In the genomic region with DNA sequence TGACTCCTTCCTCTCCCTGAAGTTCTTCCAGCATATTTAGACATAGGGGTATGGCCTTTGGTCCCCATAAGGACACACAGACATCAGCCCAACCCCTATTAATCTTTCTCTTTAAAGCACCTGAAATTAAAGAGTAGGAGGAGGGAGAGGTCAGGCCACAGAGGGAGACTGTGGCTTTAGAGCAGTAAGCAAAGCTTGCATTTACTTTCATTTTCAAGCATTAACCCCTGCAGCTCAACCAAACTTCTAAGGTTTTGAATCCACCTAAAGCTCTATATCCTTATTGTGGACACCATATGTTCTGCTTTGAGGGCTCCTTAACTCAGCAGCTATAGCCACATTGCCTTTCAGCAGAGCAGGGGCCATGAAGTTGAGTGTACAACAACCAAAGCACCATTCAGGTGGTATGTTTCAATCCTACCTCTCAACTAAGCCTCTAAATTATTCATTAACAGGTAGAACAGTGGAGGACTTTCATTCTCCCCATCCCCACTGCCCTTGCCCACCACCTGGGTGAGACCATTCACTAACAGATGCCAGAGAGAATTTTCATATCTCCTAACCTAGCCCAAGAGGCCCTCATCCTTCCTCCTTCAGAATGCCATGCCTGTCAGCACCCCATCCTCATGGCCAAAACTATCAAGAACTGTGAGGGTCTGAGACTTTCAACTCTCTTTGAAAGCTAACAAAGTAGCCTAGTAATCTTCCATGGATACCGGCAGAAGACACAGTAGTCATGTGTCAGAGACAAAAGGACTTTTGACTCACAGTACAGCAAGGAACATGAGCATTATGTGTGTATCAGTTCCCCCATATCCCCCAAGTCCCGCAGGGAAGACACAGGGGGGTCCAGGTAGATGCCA, we compare ENCODE assay signal across 8 cellular contexts. TPM values are rescaled to one million over a fixed set of nuclear protein-coding genes. Genes with fewer than 3 reads are reported as not detected.
DNase-seq lines count a peak whose midpoint lies in the region; ATAC-seq and TF ChIP-seq lines count a peak whose summit lies in the region.
"Had no signal": no experiment of that assay in that cellular context is flagged by ENCODE, and none has a peak within 500 bp of the region (broad histone marks: within the 10 kb centered on the region; RNA-seq: fewer than 3 reads in every experiment).

No MANE protein-coding gene starts in this region.

- no peaks in the 10 kb centered on the region for H3K9me3 ChIP-seq in right cardiac atrium (ENCODE audit: control insufficient read depth, low read length)

- TF ChIP-seq CTCF in nephron (IDR thresholded peaks at IDR 0.05; ENCODE audit: unreplicated experiment in 3 of 3): no peak

- no peak for DNase-seq in T-helper 2 cell treated with Interferon-gamma antibody and Interleukin-4, amounts not matched to agents 5 μg/mL and 100 μg/mL, for 36 hours (ENCODE audit: low spot score)
- DNase-seq in NCI-H1930 (lab: John Stamatoyannopoulos, UW) (no peak), NCI-H128 (lab: John Stamatoyannopoulos, UW; ENCODE audit: unreplicated experiment) (no peak), right cardiac atrium (no peak)

- H3K4me3 Mint-ChIP-seq in T-helper 2 cell treated with Interferon-gamma antibody and Interleukin-4, amounts not matched to agents 5 μg/mL and 100 μg/mL, for 36 hours: peak overlapping the region; percentile 66
- H3K4me3 Mint-ChIP-seq in nephron: no peak overlapping the region

- H3K9me3 Mint-ChIP-seq in T-helper 2 cell treated with Interferon-gamma antibody and Interleukin-4, amounts not matched to agents 5 μg/mL and 100 μg/mL, for 36 hours: no peaks in the 10 kb centered on the region
- H3K9me3 Mint-ChIP-seq in nephron: no peaks in the 10 kb centered on the region

- H3K27me3 ChIP-seq in right cardiac atrium (ENCODE audit: control insufficient read depth, insufficient read depth): no peaks in the 10 kb centered on the region

- no peak overlapping the region for H3K4me3 ChIP-seq in right cardiac atrium (ENCODE audit: low read length)

- H3K27ac Mint-ChIP-seq in T-helper 2 cell treated with Interferon-gamma antibody and Interleukin-4, amounts not matched to agents 5 μg/mL and 100 μg/mL, for 36 hours: peak overlapping the region; percentile 83
- H3K27ac Mint-ChIP-seq in nephron: peak overlapping the region; percentile 2 to 56 (median 12)

- peaks cover 15% of the 10 kb centered on the region for H3K36me3 Mint-ChIP-seq in T-helper 2 cell treated with Interferon-gamma antibody and Interleukin-4, amounts not matched to agents 5 μg/mL and 100 μg/mL, for 36 hours (ENCODE audit: low read depth)
- peaks cover under 1% of the 10 kb centered on the region for H3K36me3 Mint-ChIP-seq in nephron (ENCODE audit: low read depth)

- 87% methylated on average over 2 of the region's 2 CpGs for WGBS in right cardiac atrium

- no peaks in the 10 kb centered on the region for H3K4me1 ChIP-seq in right cardiac atrium (ENCODE audit: control insufficient read depth, insufficient read depth, low read length)

- no peak overlapping the region for H3K27ac ChIP-seq in right cardiac atrium (ENCODE audit: low read length)
- H3K27ac ChIP-seq: VCaP had no signal

- intact Hi-C loops in right cardiac atrium (cut with DNase I): no loop called here

- H3K27me3 Mint-ChIP-seq in T-helper 2 cell treated with Interferon-gamma antibody and Interleukin-4, amounts not matched to agents 5 μg/mL and 100 μg/mL, for 36 hours (ENCODE audit: low read depth): no peaks in the 10 kb centered on the region
- no peaks in the 10 kb centered on the region for H3K27me3 Mint-ChIP-seq in nephron (ENCODE audit: low read depth)

- ATAC-seq in GM18909 (IDR thresholded peaks at IDR 0.05; ENCODE audit: poor library complexity, unreplicated experiment) (peak; percentile 93), HG02870 (IDR thresholded peaks at IDR 0.05; ENCODE audit: unreplicated experiment) (peak; percentile 97), right cardiac atrium (no peak)

- H3K4me1 Mint-ChIP-seq in T-helper 2 cell treated with Interferon-gamma antibody and Interleukin-4, amounts not matched to agents 5 μg/mL and 100 μg/mL, for 36 hours (ENCODE audit: low read depth): peaks cover 25% of the 10 kb centered on the region
- H3K4me1 Mint-ChIP-seq in nephron: no peaks in the 10 kb centered on the region

RNA-seq across cellular contexts. Expression of a gene that starts 20.8 kb away (rescaled TPM):
- 1 to 10 TPM; 7.2 to 7.7 (median 7.3) TPM for total RNA-seq in right cardiac atrium
- polyA plus RNA-seq in right cardiac atrium: 2.2 TPM

RNA-seq across cellular contexts. Expression of a gene that starts 45.2 kb away (rescaled TPM):
- 10 to 100 TPM; 47.3 to 54.8 (median 50.7) TPM for total RNA-seq in right cardiac atrium
- 40.3 TPM for polyA plus RNA-seq in right cardiac atrium

Comparison
In these comparisons a context has a peak if more than half of its experiments do, and no peak if none do; other contexts are left out.
1. ATAC-seq: peak in GM18909 (single experiment) and HG02870 (single experiment); none in right cardiac atrium (0 of 2).